In genomic region chr1:21553116-21553926, GRCh38 we compare ENCODE assay signal across 1 cellular context.
TF ChIP-seq lines count a peak whose summit lies in the region.

No MANE protein-coding gene starts in this region.

TF ChIP-seq in SK-N-SH, 30 proteins besides CTCF, POLR2A, EP300 and RAD21 (continued from another document):
- TF ChIP-seq SMC3 (IDR thresholded peaks at IDR 0.05; ENCODE audit: low read depth, low read length) (no peak), USF2 (IDR thresholded peaks at IDR 0.05; ENCODE audit: borderline replicate concordance, low read depth, low read length) (no peak), YY1 (IDR thresholded peaks at IDR 0.05; ENCODE audit: low read depth) (no peak), REST (IDR thresholded peaks at IDR 0.05; ENCODE audit: low read depth, low read length) (no peak), SIN3A (IDR thresholded peaks at IDR 0.05; ENCODE audit: borderline replicate concordance, low read depth, low read length) (no peak), ZBTB33 (IDR thresholded peaks at IDR 0.05; ENCODE audit: borderline replicate concordance, low read depth) (no peak)
TF ChIP-seq in SK-N-SH: peak in this region for 2.
